In the genomic region with DNA sequence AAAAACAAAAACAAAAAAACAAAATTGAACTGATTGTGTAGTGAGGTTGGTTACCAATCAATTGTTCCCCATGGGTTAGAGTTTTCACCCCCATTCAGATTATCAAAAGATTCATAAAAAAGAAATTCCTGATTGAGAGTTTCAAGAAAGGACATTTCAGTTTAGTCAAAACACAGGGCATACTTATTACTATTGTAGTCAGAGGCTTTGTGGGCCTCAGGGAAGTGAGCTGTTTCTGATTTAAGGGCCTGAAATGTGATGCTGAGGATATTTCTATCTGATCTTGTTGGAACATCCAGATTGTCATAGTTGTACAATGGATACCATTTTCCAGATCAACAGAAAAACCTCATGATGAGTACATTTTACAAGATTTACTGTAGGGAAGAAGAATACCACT, we compare ENCODE assay signal across 1 cellular context.
TF ChIP-seq lines count a peak whose summit lies in the region.

No MANE protein-coding gene starts in this region.

TF ChIP-seq in GM23338, 12 proteins besides CTCF, POLR2A, EP300 and RAD21:
- TF ChIP-seq, protein P1, sequence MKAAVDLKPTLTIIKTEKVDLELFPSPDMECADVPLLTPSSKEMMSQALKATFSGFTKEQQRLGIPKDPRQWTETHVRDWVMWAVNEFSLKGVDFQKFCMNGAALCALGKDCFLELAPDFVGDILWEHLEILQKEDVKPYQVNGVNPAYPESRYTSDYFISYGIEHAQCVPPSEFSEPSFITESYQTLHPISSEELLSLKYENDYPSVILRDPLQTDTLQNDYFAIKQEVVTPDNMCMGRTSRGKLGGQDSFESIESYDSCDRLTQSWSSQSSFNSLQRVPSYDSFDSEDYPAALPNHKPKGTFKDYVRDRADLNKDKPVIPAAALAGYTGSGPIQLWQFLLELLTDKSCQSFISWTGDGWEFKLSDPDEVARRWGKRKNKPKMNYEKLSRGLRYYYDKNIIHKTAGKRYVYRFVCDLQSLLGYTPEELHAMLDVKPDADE (IDR thresholded peaks at IDR 0.05), result no peak
- TF ChIP-seq EZH2phosphoT487 (IDR thresholded peaks at IDR 0.05; ENCODE audit: unreplicated experiment) (no peak), STAT1 (IDR thresholded peaks at IDR 0.05; ENCODE audit: unreplicated experiment) (no peak), ZNF114 (CRISPR knock-in tag; IDR thresholded peaks at IDR 0.05) (no peak), ZNF331 (CRISPR knock-in tag; IDR thresholded peaks at IDR 0.05; ENCODE audit: low read depth) (no peak), EZH2 (IDR thresholded peaks at IDR 0.05; ENCODE audit: low read depth, unreplicated experiment) (no peak), JUNB (IDR thresholded peaks at IDR 0.05; ENCODE audit: unreplicated experiment) (no peak), NANOG (IDR thresholded peaks at IDR 0.05; ENCODE audit: borderline replicate concordance) (no peak), CREB1 (CRISPR knock-in tag; IDR thresholded peaks at IDR 0.05; ENCODE audit: low read depth) (no peak), POLR2AphosphoS5 (IDR thresholded peaks at IDR 0.05; ENCODE audit: low read depth) (no peak)
- TF ChIP-seq, protein P2, sequence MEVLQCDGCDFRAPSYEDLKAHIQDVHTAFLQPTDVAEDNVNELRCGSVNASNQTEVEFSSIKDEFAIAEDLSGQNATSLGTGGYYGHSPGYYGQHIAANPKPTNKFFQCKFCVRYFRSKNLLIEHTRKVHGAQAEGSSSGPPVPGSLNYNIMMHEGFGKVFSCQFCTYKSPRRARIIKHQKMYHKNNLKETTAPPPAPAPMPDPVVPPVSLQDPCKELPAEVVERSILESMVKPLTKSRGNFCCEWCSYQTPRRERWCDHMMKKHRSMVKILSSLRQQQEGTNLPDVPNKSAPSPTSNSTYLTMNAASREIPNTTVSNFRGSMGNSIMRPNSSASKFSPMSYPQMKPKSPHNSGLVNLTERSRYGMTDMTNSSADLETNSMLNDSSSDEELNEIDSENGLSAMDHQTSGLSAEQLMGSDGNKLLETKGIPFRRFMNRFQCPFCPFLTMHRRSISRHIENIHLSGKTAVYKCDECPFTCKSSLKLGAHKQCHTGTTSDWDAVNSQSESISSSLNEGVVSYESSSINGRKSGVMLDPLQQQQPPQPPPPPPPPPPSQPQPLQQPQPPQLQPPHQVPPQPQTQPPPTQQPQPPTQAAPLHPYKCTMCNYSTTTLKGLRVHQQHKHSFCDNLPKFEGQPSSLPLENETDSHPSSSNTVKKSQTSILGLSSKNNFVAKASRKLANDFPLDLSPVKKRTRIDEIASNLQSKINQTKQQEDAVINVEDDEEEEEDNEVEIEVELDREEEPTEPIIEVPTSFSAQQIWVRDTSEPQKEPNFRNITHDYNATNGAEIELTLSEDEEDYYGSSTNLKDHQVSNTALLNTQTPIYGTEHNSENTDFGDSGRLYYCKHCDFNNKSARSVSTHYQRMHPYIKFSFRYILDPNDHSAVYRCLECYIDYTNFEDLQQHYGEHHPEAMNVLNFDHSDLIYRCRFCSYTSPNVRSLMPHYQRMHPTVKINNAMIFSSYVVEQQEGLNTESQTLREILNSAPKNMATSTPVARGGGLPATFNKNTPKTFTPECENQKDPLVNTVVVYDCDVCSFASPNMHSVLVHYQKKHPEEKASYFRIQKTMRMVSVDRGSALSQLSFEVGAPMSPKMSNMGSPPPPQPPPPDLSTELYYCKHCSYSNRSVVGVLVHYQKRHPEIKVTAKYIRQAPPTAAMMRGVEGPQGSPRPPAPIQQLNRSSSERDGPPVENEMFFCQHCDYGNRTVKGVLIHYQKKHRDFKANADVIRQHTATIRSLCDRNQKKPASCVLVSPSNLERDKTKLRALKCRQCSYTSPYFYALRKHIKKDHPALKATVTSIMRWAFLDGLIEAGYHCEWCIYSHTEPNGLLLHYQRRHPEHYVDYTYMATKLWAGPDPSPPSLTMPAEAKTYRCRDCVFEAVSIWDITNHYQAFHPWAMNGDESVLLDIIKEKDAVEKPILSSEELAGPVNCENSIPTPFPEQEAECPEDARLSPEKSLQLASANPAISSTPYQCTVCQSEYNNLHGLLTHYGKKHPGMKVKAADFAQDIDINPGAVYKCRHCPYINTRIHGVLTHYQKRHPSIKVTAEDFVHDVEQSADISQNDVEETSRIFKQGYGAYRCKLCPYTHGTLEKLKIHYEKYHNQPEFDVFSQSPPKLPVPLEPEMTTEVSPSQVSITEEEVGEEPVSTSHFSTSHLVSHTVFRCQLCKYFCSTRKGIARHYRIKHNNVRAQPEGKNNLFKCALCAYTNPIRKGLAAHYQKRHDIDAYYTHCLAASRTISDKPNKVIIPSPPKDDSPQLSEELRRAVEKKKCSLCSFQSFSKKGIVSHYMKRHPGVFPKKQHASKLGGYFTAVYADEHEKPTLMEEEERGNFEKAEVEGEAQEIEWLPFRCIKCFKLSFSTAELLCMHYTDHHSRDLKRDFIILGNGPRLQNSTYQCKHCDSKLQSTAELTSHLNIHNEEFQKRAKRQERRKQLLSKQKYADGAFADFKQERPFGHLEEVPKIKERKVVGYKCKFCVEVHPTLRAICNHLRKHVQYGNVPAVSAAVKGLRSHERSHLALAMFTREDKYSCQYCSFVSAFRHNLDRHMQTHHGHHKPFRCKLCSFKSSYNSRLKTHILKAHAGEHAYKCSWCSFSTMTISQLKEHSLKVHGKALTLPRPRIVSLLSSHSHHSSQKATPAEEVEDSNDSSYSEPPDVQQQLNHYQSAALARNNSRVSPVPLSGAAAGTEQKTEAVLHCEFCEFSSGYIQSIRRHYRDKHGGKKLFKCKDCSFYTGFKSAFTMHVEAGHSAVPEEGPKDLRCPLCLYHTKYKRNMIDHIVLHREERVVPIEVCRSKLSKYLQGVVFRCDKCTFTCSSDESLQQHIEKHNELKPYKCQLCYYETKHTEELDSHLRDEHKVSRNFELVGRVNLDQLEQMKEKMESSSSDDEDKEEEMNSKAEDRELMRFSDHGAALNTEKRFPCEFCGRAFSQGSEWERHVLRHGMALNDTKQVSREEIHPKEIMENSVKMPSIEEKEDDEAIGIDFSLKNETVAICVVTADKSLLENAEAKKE (CRISPR knock-in tag; IDR thresholded peaks at IDR 0.05), result no peak
- TF ChIP-seq, protein P3, sequence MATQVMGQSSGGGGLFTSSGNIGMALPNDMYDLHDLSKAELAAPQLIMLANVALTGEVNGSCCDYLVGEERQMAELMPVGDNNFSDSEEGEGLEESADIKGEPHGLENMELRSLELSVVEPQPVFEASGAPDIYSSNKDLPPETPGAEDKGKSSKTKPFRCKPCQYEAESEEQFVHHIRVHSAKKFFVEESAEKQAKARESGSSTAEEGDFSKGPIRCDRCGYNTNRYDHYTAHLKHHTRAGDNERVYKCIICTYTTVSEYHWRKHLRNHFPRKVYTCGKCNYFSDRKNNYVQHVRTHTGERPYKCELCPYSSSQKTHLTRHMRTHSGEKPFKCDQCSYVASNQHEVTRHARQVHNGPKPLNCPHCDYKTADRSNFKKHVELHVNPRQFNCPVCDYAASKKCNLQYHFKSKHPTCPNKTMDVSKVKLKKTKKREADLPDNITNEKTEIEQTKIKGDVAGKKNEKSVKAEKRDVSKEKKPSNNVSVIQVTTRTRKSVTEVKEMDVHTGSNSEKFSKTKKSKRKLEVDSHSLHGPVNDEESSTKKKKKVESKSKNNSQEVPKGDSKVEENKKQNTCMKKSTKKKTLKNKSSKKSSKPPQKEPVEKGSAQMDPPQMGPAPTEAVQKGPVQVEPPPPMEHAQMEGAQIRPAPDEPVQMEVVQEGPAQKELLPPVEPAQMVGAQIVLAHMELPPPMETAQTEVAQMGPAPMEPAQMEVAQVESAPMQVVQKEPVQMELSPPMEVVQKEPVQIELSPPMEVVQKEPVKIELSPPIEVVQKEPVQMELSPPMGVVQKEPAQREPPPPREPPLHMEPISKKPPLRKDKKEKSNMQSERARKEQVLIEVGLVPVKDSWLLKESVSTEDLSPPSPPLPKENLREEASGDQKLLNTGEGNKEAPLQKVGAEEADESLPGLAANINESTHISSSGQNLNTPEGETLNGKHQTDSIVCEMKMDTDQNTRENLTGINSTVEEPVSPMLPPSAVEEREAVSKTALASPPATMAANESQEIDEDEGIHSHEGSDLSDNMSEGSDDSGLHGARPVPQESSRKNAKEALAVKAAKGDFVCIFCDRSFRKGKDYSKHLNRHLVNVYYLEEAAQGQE (IDR thresholded peaks at IDR 0.05; ENCODE audit: unreplicated experiment), result no peak
